18 cellular contexts compared by ENCODE assay signal in genomic region chr1:155145491-155145890, GRCh38. TPM values are rescaled to one million over a fixed set of nuclear protein-coding genes. Genes with fewer than 3 reads are reported as not detected.
DNase-seq lines count a peak whose midpoint lies in the region; TF ChIP-seq lines count a peak whose summit lies in the region.
"Had no signal": no experiment of that assay in that cellular context is flagged by ENCODE, and none has a peak within 500 bp of the region (broad histone marks: within the 10 kb centered on the region; RNA-seq: fewer than 3 reads in every experiment).

No MANE protein-coding gene starts in this region.

- H3K4me3 ChIP-seq in breast epithelium (no peak overlapping the region), OCI-LY7 (ENCODE audit: low read depth, low read length, poor library complexity, severe bottlenecking) (no peak overlapping the region), endodermal cell (ENCODE audit: low read length) (no peak overlapping the region), neural progenitor cell (no peak overlapping the region)
- H3K4me3 ChIP-seq: BLaER1 treated with 17β-estradiol and CSF1 and Interleukin-3, amounts not matched to agents 10 nM and 100 nM; GM12878; SK-N-MC had no signal

- no peaks in the 10 kb centered on the region for H3K4me1 Mint-ChIP-seq in MCF 10A (ENCODE audit: insufficient read depth, unreplicated experiment)
- H3K4me1 Mint-ChIP-seq in endodermal cell, result peaks cover 2% of the 10 kb centered on the region
- peaks cover 14% of the 10 kb centered on the region for H3K4me1 Mint-ChIP-seq in neural progenitor cell

- H3K9me2 ChIP-seq in OCI-LY7 (ENCODE audit: insufficient read depth, low read length), result no peaks in the 10 kb centered on the region

- no peaks in the 10 kb centered on the region for H3K36me3 ChIP-seq in breast epithelium
- H3K36me3 ChIP-seq in OCI-LY7 (ENCODE audit: insufficient read depth, low read length), result no peaks in the 10 kb centered on the region
- H3K36me3 ChIP-seq in endodermal cell (ENCODE audit: control insufficient read depth, insufficient read depth, low read length), result no peaks in the 10 kb centered on the region
- no peaks in the 10 kb centered on the region for H3K36me3 ChIP-seq in neural progenitor cell
- H3K36me3 ChIP-seq: BLaER1 treated with 17β-estradiol and CSF1 and Interleukin-3, amounts not matched to agents 10 nM and 100 nM had no signal

- DNase-seq in MCF 10A (ENCODE audit: unreplicated experiment) (no peak), breast epithelium (ENCODE audit: low spot score in 2 of 2) (no peak), OCI-LY7 (ENCODE audit: low spot score) (no peak), endodermal cell (no peak), neural progenitor cell (ENCODE audit: low spot score) (no peak), ureter (ENCODE audit: low spot score) (no peak), SHP77 (lab: John Stamatoyannopoulos, UW) (no peak), kidney tubule cell (ENCODE audit: low spot score) (no peak)
- DNase-seq: GDM1, KBM-7, NCI-H1092, NCI-H146, NCI-H2081 treated with DMSO at 0.1 percent for 48 hours, NCI-H510A, NCI-H82 had no signal

- H3K9me3 Mint-ChIP-seq in MCF 10A (ENCODE audit: unreplicated experiment) (no peaks in the 10 kb centered on the region), endodermal cell (no peaks in the 10 kb centered on the region), neural progenitor cell (no peaks in the 10 kb centered on the region)

- no peaks in the 10 kb centered on the region for H4K20me1 ChIP-seq in OCI-LY7 (ENCODE audit: insufficient read depth, low read length)
- no peaks in the 10 kb centered on the region for H4K20me1 ChIP-seq in neural progenitor cell (ENCODE audit: low read depth)
- H4K20me1 ChIP-seq: BLaER1 treated with 17β-estradiol and CSF1 and Interleukin-3, amounts not matched to agents 10 nM and 100 nM had no signal

- no peak for TF ChIP-seq POLR2A in breast epithelium (IDR thresholded peaks at IDR 0.05)

- TF ChIP-seq CTCF in MCF 10A (IDR thresholded peaks at IDR 0.05; ENCODE audit: unreplicated experiment) (peak; percentile 12), breast epithelium (IDR thresholded peaks at IDR 0.05) (no peak), OCI-LY7 (conservative IDR thresholded peaks at IDR 0.05; ENCODE audit: low read length) (0 out of 2 replicates have a peak, but pooled peaks have one; percentile 31), endodermal cell (conservative IDR thresholded peaks at IDR 0.05) (peak; percentile 43), neural progenitor cell (IDR thresholded peaks at IDR 0.05) (peak; percentile 10)

- H2AFZ ChIP-seq in OCI-LY7 (ENCODE audit: low read length) (no peak overlapping the region), neural progenitor cell (replicated peaks) (no peak overlapping the region)

- H3K27ac ChIP-seq in breast epithelium (no peak overlapping the region), OCI-LY7 (ENCODE audit: low read depth, low read length, poor library complexity, severe bottlenecking) (no peak overlapping the region), endodermal cell (ENCODE audit: low read depth, low read length) (no peak overlapping the region), neural progenitor cell (no peak overlapping the region)
- H3K27ac ChIP-seq: BLaER1 treated with 17β-estradiol and CSF1 and Interleukin-3, amounts not matched to agents 10 nM and 100 nM; SK-N-MC had no signal

- H3K79me2 ChIP-seq in OCI-LY7 (ENCODE audit: insufficient read depth, low read depth, low read length) (no peaks in the 10 kb centered on the region), neural progenitor cell (ENCODE audit: low read depth) (no peaks in the 10 kb centered on the region)

- H3K4me2 ChIP-seq in OCI-LY7 (ENCODE audit: low read length) (no peak overlapping the region), neural progenitor cell (no peak overlapping the region)
- H3K4me2 ChIP-seq: BLaER1 treated with 17β-estradiol and CSF1 and Interleukin-3, amounts not matched to agents 10 nM and 100 nM had no signal

- H3K4me1 ChIP-seq in breast epithelium (no peaks in the 10 kb centered on the region), OCI-LY7 (ENCODE audit: insufficient read depth, low read length, poor library complexity, severe bottlenecking) (no peaks in the 10 kb centered on the region), endodermal cell (ENCODE audit: control insufficient read depth, insufficient read depth, low read length) (no peaks in the 10 kb centered on the region), neural progenitor cell (no peaks in the 10 kb centered on the region)

- no peak overlapping the region for H3K9ac ChIP-seq in endodermal cell (ENCODE audit: extremely low read depth, low read length, poor library complexity, severe bottlenecking)
- no peak overlapping the region for H3K9ac ChIP-seq in neural progenitor cell
- H3K9ac ChIP-seq: BLaER1 treated with 17β-estradiol and CSF1 and Interleukin-3, amounts not matched to agents 10 nM and 100 nM had no signal

- H3K36me3 Mint-ChIP-seq in MCF 10A (ENCODE audit: insufficient read depth, unreplicated experiment), result peaks cover 2% of the 10 kb centered on the region
- no peaks in the 10 kb centered on the region for H3K36me3 Mint-ChIP-seq in endodermal cell (ENCODE audit: low read depth)
- H3K36me3 Mint-ChIP-seq in neural progenitor cell, result no peaks in the 10 kb centered on the region

- WGBS in endodermal cell (ENCODE audit: insufficient coverage in 1 of 2, insufficient read length in 1 of 2), 2 experiments, result 88% methylated on average over 3 of the region's 3 CpGs; no CpG with 5 or more reads in 1 of the 2 experiments

- POLR2A ChIA-PET in MCF 10A (lab: Yijun Ruan, JAX) (interaction anchor here (0.8 to 1.4 kb wide), 2 partner anchors 10 to 27 kb away, joined by 3 to 4 read pairs; partner anchors contain the start of gene SLC50A1), OCI-LY7 (lab: Charles Lee) (no interaction called here)

- H3K27me3 Mint-ChIP-seq in MCF 10A (ENCODE audit: insufficient read depth, unreplicated experiment) (peaks cover 8% of the 10 kb centered on the region), endodermal cell (ENCODE audit: insufficient read depth) (peaks cover 48% of the 10 kb centered on the region), neural progenitor cell (ENCODE audit: insufficient read depth, low read depth) (peaks cover 7% of the 10 kb centered on the region)

- BruUV-seq in MCF 10A (replicated peaks; lab: Mats Ljungman, UMichigan) (no TSS peak), OCI-LY7 (replicated peaks; lab: Mats Ljungman, UMichigan) (no TSS peak)

- H3K4me3 Mint-ChIP-seq in MCF 10A (ENCODE audit: unreplicated experiment) (no peak overlapping the region), endodermal cell (no peak overlapping the region), neural progenitor cell (no peak overlapping the region)

- CTCF ChIA-PET in MCF 10A (lab: Yijun Ruan, JAX), result interaction anchor here (1.1 to 5.5 kb wide), 7 partner anchors 10 to 60 kb away, joined by 3 to 40 read pairs (median 10); partner anchors contain the start of genes KRTCAP2 and SLC50A1
- CTCF ChIA-PET in OCI-LY7 (lab: Charles Lee; ENCODE audit: unreplicated experiment), result no interaction called here

- H3K9me3 ChIP-seq in breast epithelium (no peaks in the 10 kb centered on the region), OCI-LY7 (ENCODE audit: low read length) (no peaks in the 10 kb centered on the region), endodermal cell (ENCODE audit: control insufficient read depth, low read length) (no peaks in the 10 kb centered on the region), neural progenitor cell (ENCODE audit: low read depth) (no peaks in the 10 kb centered on the region)

- H3K27me3 ChIP-seq in breast epithelium, result no peaks in the 10 kb centered on the region
- H3K27me3 ChIP-seq in endodermal cell (ENCODE audit: control insufficient read depth, insufficient read depth, low read length, poor library complexity, severe bottlenecking), result peaks cover 8% of the 10 kb centered on the region
- H3K27me3 ChIP-seq in neural progenitor cell, result peaks cover 46% of the 10 kb centered on the region
- H3K27me3 ChIP-seq: BLaER1 treated with 17β-estradiol and CSF1 and Interleukin-3, amounts not matched to agents 10 nM and 100 nM had no signal

- H3K27ac Mint-ChIP-seq in MCF 10A (ENCODE audit: low read depth, unreplicated experiment) (no peak overlapping the region), endodermal cell (no peak overlapping the region), neural progenitor cell (peak overlapping the region; percentile 35)

- intact Hi-C loops in MCF 10A (cut with micrococcal nuclease) (no loop called here), breast epithelium (cut with DNase I; ENCODE audit: low total_unique reads) (no loop called here), OCI-LY7 (cut with micrococcal nuclease; ENCODE audit: unreplicated experiment) (no loop called here)

- no peaks in the 10 kb centered on the region for H3F3A ChIP-seq in neural progenitor cell (ENCODE audit: low read depth)

RNA-seq across cellular contexts. Expression of gene DPM3, which starts 5.2 kb away (rescaled TPM):
- total RNA-seq in MCF 10A (2022) (79.7 and 86.4 TPM in 2 replicates), breast epithelium (10 to 100 TPM; 53.7 to 69.4 (median 68.2) TPM), OCI-LY7 (2022) (56.2 and 65.9 TPM in 2 replicates), endodermal cell (10 to 100 TPM; 48.8 to 73.4 TPM), neural progenitor cell (ENCODE audit: low replicate concordance) (16.8 and 133 TPM in 2 replicates), ureter (75.4 TPM)
- total RNA-seq in OCI-LY7 (2014; rRNA removed; shearing (Covaris generic)), result 32.5 and 41.8 TPM in 2 replicates
- polyA plus RNA-seq in endodermal cell (2013, experiment 1 of 2), result 89.8 TPM
- polyA plus RNA-seq in endodermal cell (2013, experiment 2 of 2), result 83.0 TPM

RNA-seq across cellular contexts. Expression of gene SLC50A1, which starts 9.8 kb away (rescaled TPM):
- 91.2 and 97.8 TPM in 2 replicates for total RNA-seq in MCF 10A (2022)
- total RNA-seq in breast epithelium, result 10 to 100 TPM; 25.0 to 32.4 (median 28.5) TPM
- total RNA-seq in OCI-LY7 (2014; rRNA removed; shearing (Covaris generic)), result 11.6 and 12.3 TPM in 2 replicates
- total RNA-seq in OCI-LY7 (2022), result 46.1 and 48.0 TPM in 2 replicates
- 10 to 100 TPM; 25.1 to 29.8 TPM for total RNA-seq in endodermal cell
- polyA plus RNA-seq in endodermal cell (2013, experiment 1 of 2), result 32.0 TPM
- polyA plus RNA-seq in endodermal cell (2013, experiment 2 of 2), result 27.5 TPM
- 14.4 and 29.0 TPM in 2 replicates for total RNA-seq in neural progenitor cell (ENCODE audit: low replicate concordance)
- 63.4 TPM for total RNA-seq in ureter

RNA-seq across cellular contexts. Expression of gene EFNA1, which starts 17.8 kb away (rescaled TPM):
- total RNA-seq in MCF 10A (2022) (38.9 and 42.3 TPM in 2 replicates), breast epithelium (100 to 1,000 TPM in 2 of 3 donors, 10 to 100 TPM in 1; 18.7 to 163 (median 120) TPM), OCI-LY7 (2022) (not detected in 2 replicates), endodermal cell (1 to 10 TPM; 3.6 to 5.0 TPM), neural progenitor cell (ENCODE audit: low replicate concordance) (0.34 and 0.65 TPM in 2 replicates), ureter (111 TPM)
- total RNA-seq in OCI-LY7 (2014; rRNA removed; shearing (Covaris generic)), result not detected in 2 replicates
- 4.0 TPM for polyA plus RNA-seq in endodermal cell (2013, experiment 1 of 2)
- polyA plus RNA-seq in endodermal cell (2013, experiment 2 of 2), result 4.6 TPM

RNA-seq across cellular contexts. Expression of gene KRTCAP2, which starts 27.6 kb away (rescaled TPM):
- total RNA-seq in MCF 10A (2022) (313 and 383 TPM in 2 replicates), breast epithelium (100 to 1,000 TPM; 104 to 147 (median 131) TPM), OCI-LY7 (2022) (141 and 166 TPM in 2 replicates), endodermal cell (100 to 1,000 TPM; 143 to 152 TPM), neural progenitor cell (ENCODE audit: low replicate concordance) (37.8 and 100 TPM in 2 replicates), ureter (293 TPM)
- 80.5 and 128 TPM in 2 replicates for total RNA-seq in OCI-LY7 (2014; rRNA removed; shearing (Covaris generic))
- 161 TPM for polyA plus RNA-seq in endodermal cell (2013, experiment 1 of 2)
- 154 TPM for polyA plus RNA-seq in endodermal cell (2013, experiment 2 of 2)

RNA-seq across cellular contexts. Expression of gene TRIM46, which starts 28.2 kb away (rescaled TPM):
- total RNA-seq in MCF 10A (2022) (0.21 and 0.32 TPM in 2 replicates), breast epithelium (1 to 10 TPM in 1 of 3 donors, under 1 TPM in 1, not detected in 1; 0.98 to 1.5 TPM), OCI-LY7 (2022) (3.9 and 4.5 TPM in 2 replicates), endodermal cell (1 to 10 TPM; 5.1 to 7.1 TPM), neural progenitor cell (ENCODE audit: low replicate concordance) (3.9 and 10.2 TPM in 2 replicates), ureter (1.6 TPM)
- total RNA-seq in OCI-LY7 (2014; rRNA removed; shearing (Covaris generic)), result 1.3 and 3.1 TPM in 2 replicates
- 9.8 TPM for polyA plus RNA-seq in endodermal cell (2013, experiment 1 of 2)
- polyA plus RNA-seq in endodermal cell (2013, experiment 2 of 2), result 9.5 TPM

Comparison
In these comparisons a context has a peak if more than half of its experiments do, and no peak if none do; other contexts are left out.
1. CTCF ChIP-seq: peak in MCF 10A (single experiment), OCI-LY7 (single experiment), endodermal cell (single experiment) and neural progenitor cell (single experiment); none in breast epithelium (0 of 3).